ENCODE assay signal across 13 cellular contexts in the genomic region with DNA sequence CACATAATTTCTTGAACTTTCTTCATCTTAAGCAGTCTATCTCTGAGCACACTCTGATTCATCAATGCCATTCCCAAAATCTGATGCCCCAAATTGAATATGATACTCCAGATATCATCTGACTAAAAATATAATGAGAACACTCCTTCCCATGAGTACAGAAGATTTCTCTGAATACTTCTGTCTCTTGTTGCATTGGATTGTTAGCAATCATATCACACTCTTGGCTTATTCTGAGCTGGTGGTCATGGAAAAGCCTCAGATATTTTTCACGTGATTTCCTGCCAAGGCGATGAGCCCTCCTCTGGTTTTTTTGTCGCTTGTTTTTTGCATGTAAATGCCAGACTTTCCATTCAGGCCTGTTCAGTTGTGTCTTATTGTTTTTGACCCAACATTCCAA.
DNase-seq lines count a peak whose midpoint lies in the region; ATAC-seq and TF ChIP-seq lines count a peak whose summit lies in the region.
"Had no signal": no experiment of that assay in that cellular context is flagged by ENCODE, and none has a peak within 500 bp of the region (broad histone marks: within the 10 kb centered on the region; RNA-seq: fewer than 3 reads in every experiment).

No MANE protein-coding gene starts in this region.

- peak overlapping the region; percentile 84 for H2BK120ac ChIP-seq in trophoblast cell (ENCODE audit: insufficient read depth, low read length, poor library complexity)

- peak overlapping the region; percentile 67 for H2BK12ac ChIP-seq in trophoblast cell (ENCODE audit: low read length)

- H3K18ac ChIP-seq in trophoblast cell (ENCODE audit: low read length): no peak overlapping the region

- WGBS in trophoblast cell (ENCODE audit: extremely low coverage, insufficient coverage, insufficient read length): no CpG with 5 or more reads among the region's 3 CpGs

- DNase-seq in astrocyte of the spinal cord (ENCODE audit: low read depth, low spot score) (peak; percentile 22), trophoblast cell (peak in 1 of 2 donors; percentile 22), G401 (ENCODE audit: low spot score) (no peak)
- DNase-seq: GF-D8, NCI-H1417, NCI-H1930, NCI-H526 treated with DMSO at 0.1 percent for 48 hours had no signal

- H2BK5ac ChIP-seq in trophoblast cell (ENCODE audit: low read depth, low read length, poor library complexity): peak overlapping the region; percentile 71

- no peaks in the 10 kb centered on the region for H3K9me2 ChIP-seq in Loucy (replicated peaks; ENCODE audit: low read depth, low read length)

- H3K9me3 ChIP-seq in BLaER1 treated with 17β-estradiol and CSF1 and Interleukin-3, amounts not matched to agents 10 nM and 100 nM (replicated peaks in 1 of 11): peaks cover under 1 to 13% (median 4%) of the 10 kb centered on the region in 11 experiments; a peak in 16 of 22 replicates
- H3K9me3 ChIP-seq in Loucy (ENCODE audit: insufficient read depth, low read depth, low read length): no peaks in the 10 kb centered on the region
- no peaks in the 10 kb centered on the region for H3K9me3 ChIP-seq in trophoblast cell (ENCODE audit: insufficient read depth, low read depth, low read length)

- no peak overlapping the region for H3K23ac ChIP-seq in trophoblast cell (ENCODE audit: low read length)

- no peak for TF ChIP-seq CTCF in Loucy (conservative IDR thresholded peaks at IDR 0.05; ENCODE audit: low read length)
- TF ChIP-seq CTCF in astrocyte of the spinal cord (IDR thresholded peaks at IDR 0.05; ENCODE audit: low read depth, low read length): no peak

- no peak overlapping the region for H4K12ac ChIP-seq in trophoblast cell (ENCODE audit: low read depth, low read length)

- H3K4ac ChIP-seq in trophoblast cell (ENCODE audit: low read depth, low read length): peak overlapping the region; percentile 18

- H3K4me1 ChIP-seq in BLaER1 treated with 17β-estradiol and CSF1 and Interleukin-3, amounts not matched to agents 10 nM and 100 nM: peaks cover 35 to 92% (median 83%) of the 10 kb centered on the region in 10 experiments
- H3K4me1 ChIP-seq in Loucy (ENCODE audit: insufficient read depth, low read length, poor library complexity, severe bottlenecking) (peaks cover 76% of the 10 kb centered on the region), trophoblast cell (ENCODE audit: control insufficient read depth in 1 of 2, insufficient read depth in 2 of 2, low read length in 2 of 2) (peaks cover 23 to 30% of the 10 kb centered on the region in 2 experiments)

- no peak overlapping the region for H3K4me3 ChIP-seq in BLaER1 treated with 17β-estradiol and CSF1 and Interleukin-3, amounts not matched to agents 10 nM and 100 nM
- H3K4me3 ChIP-seq in Loucy (ENCODE audit: low read length, poor library complexity, severe bottlenecking): peak overlapping the region; percentile 64
- no peak overlapping the region for H3K4me3 ChIP-seq in astrocyte of the spinal cord (ENCODE audit: low read depth, low read length)
- no peak overlapping the region for H3K4me3 ChIP-seq in trophoblast cell (ENCODE audit: low read depth, low read length)
- H3K4me3 ChIP-seq: GM23338 had no signal

- H3F3A ChIP-seq in Loucy (ENCODE audit: low read depth): peaks cover 8% of the 10 kb centered on the region; the same call in 1 of the 2 replicates

- H3K79me2 ChIP-seq in Loucy (ENCODE audit: insufficient read depth, low read length) (no peaks in the 10 kb centered on the region), trophoblast cell (ENCODE audit: control insufficient read depth, insufficient read depth, low read length, poor library complexity) (no peaks in the 10 kb centered on the region)

- no peak overlapping the region for H2AFZ ChIP-seq in Loucy (ENCODE audit: low read length)
- H2AFZ ChIP-seq in trophoblast cell (ENCODE audit: insufficient read depth, low read length, poor library complexity): no peak overlapping the region
- H2AFZ ChIP-seq: GM23338 had no signal

- ATAC-seq in HG03039 (IDR thresholded peaks at IDR 0.05; ENCODE audit: unreplicated experiment) (no peak), HG02885 (IDR thresholded peaks at IDR 0.05; ENCODE audit: poor library complexity, unreplicated experiment) (no peak)
- ATAC-seq: GM23338 had no signal

- peak overlapping the region; percentile 67 for H3K14ac ChIP-seq in trophoblast cell (ENCODE audit: low read length)

- peak overlapping the region in 7 of 11 experiments; percentile 39 to 82 (median 78); a peak in 13 of 22 replicates for H3K9ac ChIP-seq in BLaER1 treated with 17β-estradiol and CSF1 and Interleukin-3, amounts not matched to agents 10 nM and 100 nM
- peak overlapping the region; percentile 64 for H3K9ac ChIP-seq in Loucy (ENCODE audit: low read depth, low read length, poor library complexity, severe bottlenecking)
- no peak overlapping the region for H3K9ac ChIP-seq in trophoblast cell (ENCODE audit: low read length)

- no peak overlapping the region for H2AK5ac ChIP-seq in trophoblast cell (ENCODE audit: low read length)

- in situ Hi-C loops in astrocyte of the spinal cord (cut with HindIII; ENCODE audit: low sequenced_read_pairs) (no loop called here), G401 (cut with HindIII; ENCODE audit: low sequenced_read_pairs) (no loop called here)

- no peaks in the 10 kb centered on the region for H3K36me3 ChIP-seq in BLaER1 treated with 17β-estradiol and CSF1 and Interleukin-3, amounts not matched to agents 10 nM and 100 nM
- H3K36me3 ChIP-seq in Loucy (ENCODE audit: insufficient read depth, low read length) (no peaks in the 10 kb centered on the region), trophoblast cell (ENCODE audit: control insufficient read depth in 1 of 2, insufficient read depth in 2 of 2, low read length in 2 of 2) (no peaks in the 10 kb centered on the region)

- H3K27ac ChIP-seq in BLaER1 treated with 17β-estradiol and CSF1 and Interleukin-3, amounts not matched to agents 10 nM and 100 nM: peak overlapping the region in 9 of 11 experiments; percentile 39 to 97 (median 92); a peak in 17 of 22 replicates
- peak overlapping the region; percentile 94 for H3K27ac ChIP-seq in trophoblast cell (ENCODE audit: low read depth, low read length)
- H3K27ac ChIP-seq: C4-2B had no signal

- H3K79me1 ChIP-seq in trophoblast cell (ENCODE audit: low read length): peaks cover 40% of the 10 kb centered on the region

- peaks cover 0 to 9% (median 0%) of the 10 kb centered on the region in 11 experiments; a peak in 3 of 22 replicates for H3K27me3 ChIP-seq in BLaER1 treated with 17β-estradiol and CSF1 and Interleukin-3, amounts not matched to agents 10 nM and 100 nM
- H3K27me3 ChIP-seq in Loucy (ENCODE audit: insufficient read depth, low read length, poor library complexity, severe bottlenecking): no peaks in the 10 kb centered on the region
- H3K27me3 ChIP-seq in trophoblast cell (ENCODE audit: insufficient read depth, low read length): no peaks in the 10 kb centered on the region

- no peaks in the 10 kb centered on the region for H4K20me1 ChIP-seq in BLaER1 treated with 17β-estradiol and CSF1 and Interleukin-3, amounts not matched to agents 10 nM and 100 nM
- H4K20me1 ChIP-seq in Loucy (ENCODE audit: insufficient read depth, low read length, poor library complexity, severe bottlenecking): no peaks in the 10 kb centered on the region

- no peak overlapping the region for H4K8ac ChIP-seq in trophoblast cell (ENCODE audit: low read depth, low read length)

- H3K4me2 ChIP-seq in BLaER1 treated with 17β-estradiol and CSF1 and Interleukin-3, amounts not matched to agents 10 nM and 100 nM: peak overlapping the region; percentile 70 to 90 (median 78); a peak in 21 of 22 replicates
- H3K4me2 ChIP-seq in Loucy (ENCODE audit: low read depth, low read length, poor library complexity, severe bottlenecking) (peak overlapping the region; percentile 64), trophoblast cell (ENCODE audit: low read length) (no peak overlapping the region)
- H3K4me2 ChIP-seq: GM23338 had no signal

- H4K91ac ChIP-seq in trophoblast cell (ENCODE audit: low read depth, low read length): peak overlapping the region; percentile 89
